In the genomic region with DNA sequence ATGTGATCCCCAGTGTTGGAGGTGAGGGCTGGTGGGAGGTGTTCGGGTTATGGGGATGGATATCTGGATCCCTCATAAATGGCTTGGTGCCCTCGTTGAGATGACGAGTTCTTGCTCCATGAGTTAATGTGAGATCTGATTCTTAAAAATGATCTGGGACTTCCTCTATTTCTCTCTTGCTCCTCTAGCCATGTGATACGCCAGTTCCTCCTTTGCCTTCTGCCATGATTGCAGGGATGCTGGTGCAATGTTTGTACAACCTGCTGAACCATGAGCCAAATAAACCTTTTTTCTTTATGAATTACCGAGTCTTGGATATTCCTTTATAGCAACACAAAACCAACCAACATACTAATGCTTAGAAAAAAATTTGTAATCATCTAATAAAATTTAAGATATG, we compare ENCODE assay signal across 19 cellular contexts. TPM values are rescaled to one million over a fixed set of nuclear protein-coding genes. Genes with fewer than 3 reads are reported as not detected.
"Had no signal": no experiment of that assay in that cellular context is flagged by ENCODE, and none has a peak within 500 bp of the region (broad histone marks: within the 10 kb centered on the region; RNA-seq: fewer than 3 reads in every experiment).

No MANE protein-coding gene starts in this region.

- H3K27ac Mint-ChIP-seq: activated naive CD8-positive, alpha-beta T cell; immature natural killer cell; neural progenitor cell had no signal

- H3K27me3 Mint-ChIP-seq: activated naive CD8-positive, alpha-beta T cell; central memory CD8-positive, alpha-beta T cell; naive thymus-derived CD4-positive, alpha-beta T cell had no signal

- FAIRE-seq: colon, endothelial cell of umbilical vein had no signal

- DNase-seq: activated gamma-delta T cell treated with Interleukin-2 at 50 U/mL for 16 hours; activated T-cell treated with anti-CD3 and anti-CD28 coated beads, Interleukin-2, amount 50 U/mL, for 1 hour; amniotic stem cell; effector memory CD4-positive, alpha-beta T cell; foreskin melanocyte; immature natural killer cell; lower lobe of right lung; naive thymus-derived CD4-positive, alpha-beta T cell; posterior cingulate gyrus; right lobe of liver; stimulated activated CD4-positive, alpha-beta T cell treated with anti-CD3 and anti-CD28 coated beads, Interleukin-1b, Interleukin-23, amount 100 ng/mL, for 48 hours; trophoblast cell had no signal

- H3K4me1 Mint-ChIP-seq: central memory CD8-positive, alpha-beta T cell; immature natural killer cell; neural progenitor cell had no signal

- H3K9me3 Mint-ChIP-seq: immature natural killer cell, neural progenitor cell had no signal

- ATAC-seq: esophagus mucosa; left lobe of liver; lower lobe of right lung; naive thymus-derived CD4-positive, alpha-beta T cell; right lobe of liver had no signal

- H3K4me3 Mint-ChIP-seq: activated naive CD8-positive, alpha-beta T cell; central memory CD8-positive, alpha-beta T cell; immature natural killer cell; naive thymus-derived CD4-positive, alpha-beta T cell; neural progenitor cell had no signal

RNA-seq across cellular contexts. Expression of a gene that starts 56.6 kb away (rescaled TPM):
- polyA plus RNA-seq: endothelial cell of umbilical vein had no signal
